In the genomic region with DNA sequence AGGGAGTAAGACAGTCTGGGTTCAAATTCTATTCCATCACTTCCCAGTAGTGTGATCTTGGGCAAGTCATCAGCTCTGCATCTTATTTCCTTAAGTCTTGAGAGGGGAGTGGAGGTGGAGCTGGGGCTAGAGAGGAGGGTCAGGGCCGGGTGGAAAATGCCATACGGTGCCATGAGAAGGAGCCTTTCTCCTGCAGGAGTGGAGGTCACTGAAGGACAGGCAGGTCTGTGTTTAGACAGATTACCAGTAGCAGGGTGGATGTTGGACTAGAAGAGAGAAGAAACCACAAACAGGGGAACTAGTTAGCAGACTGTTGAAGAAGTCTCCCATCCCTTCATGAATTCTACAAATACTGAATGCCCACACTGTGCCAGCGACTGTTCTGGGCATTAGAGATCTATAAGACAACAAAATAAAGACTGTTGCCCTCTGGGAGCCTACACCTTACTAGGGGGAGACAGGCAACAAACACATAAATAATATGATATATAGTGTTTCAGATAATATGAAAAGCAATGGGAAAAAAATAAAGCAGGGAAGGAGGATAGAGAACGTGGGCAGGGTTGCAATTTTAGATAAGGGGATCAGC, we compare ENCODE assay signal across 17 cellular contexts. TPM values are rescaled to one million over a fixed set of nuclear protein-coding genes. Genes with fewer than 3 reads are reported as not detected.
DNase-seq lines count a peak whose midpoint lies in the region; ATAC-seq and TF ChIP-seq lines count a peak whose summit lies in the region.
"Had no signal": no experiment of that assay in that cellular context is flagged by ENCODE, and none has a peak within 500 bp of the region (broad histone marks: within the 10 kb centered on the region; RNA-seq: fewer than 3 reads in every experiment).

No MANE protein-coding gene starts in this region.

- WGBS in esophagus squamous epithelium, 2 donors, result 58 to 64% methylated on average over 4 of the region's 4 CpGs

- intact Hi-C loops in cardiac septum (cut with DNase I) (loop anchor here (5.0 to 10.0 kb wide), 3 partner anchors 115 to 478 kb away; no protein-coding TSS in a partner anchor), esophagus squamous epithelium (cut with DNase I) (loop anchor here (10.0 kb wide), 2 partner anchors 278 to 478 kb away; no protein-coding TSS in a partner anchor)

- H3K4me3 ChIP-seq in right atrium auricular region, result no peak overlapping the region
- no peak overlapping the region for H3K4me3 ChIP-seq in esophagus squamous epithelium
- H3K4me3 ChIP-seq in muscle layer of duodenum (ENCODE audit: low read depth in 1 of 2, low read length in 2 of 2), result no peak overlapping the region
- H3K4me3 ChIP-seq: BLaER1, gastroesophageal sphincter, SJSA1, thyroid gland had no signal

- peaks cover 0 to 17% of the 10 kb centered on the region in 2 donors for H3K4me1 ChIP-seq in right atrium auricular region
- H3K4me1 ChIP-seq in esophagus squamous epithelium, result peaks cover 0 to 10% (median 10%) of the 10 kb centered on the region in 3 donors
- H3K4me1 ChIP-seq in muscle layer of duodenum (ENCODE audit: control insufficient read depth in 1 of 2, insufficient read depth in 2 of 2, low read length in 2 of 2), result peaks cover 5 to 7% of the 10 kb centered on the region in 2 donors
- H3K4me1 ChIP-seq: BLaER1 had no signal

- H3K9me3 ChIP-seq in right atrium auricular region (no peaks in the 10 kb centered on the region), esophagus squamous epithelium (no peaks in the 10 kb centered on the region), muscle layer of duodenum (ENCODE audit: control insufficient read depth in 1 of 2, low read length in 2 of 2) (no peaks in the 10 kb centered on the region)
- H3K9me3 ChIP-seq: BLaER1, SJSA1, thyroid gland had no signal

- TF ChIP-seq CTCF in right atrium auricular region (IDR thresholded peaks at IDR 0.05) (no peak), esophagus squamous epithelium (IDR thresholded peaks at IDR 0.05) (no peak)

- no peak for TF ChIP-seq POLR2A in esophagus squamous epithelium (IDR thresholded peaks at IDR 0.05)

- H3K27me3 ChIP-seq in right atrium auricular region, result no peaks in the 10 kb centered on the region
- H3K27me3 ChIP-seq in esophagus squamous epithelium, result peaks cover 0 to 4% (median 0%) of the 10 kb centered on the region in 4 donors
- no peaks in the 10 kb centered on the region for H3K27me3 ChIP-seq in muscle layer of duodenum (ENCODE audit: low read depth, low read length)
- H3K27me3 ChIP-seq: BLaER1, gastroesophageal sphincter, SJSA1, thyroid gland had no signal

- ATAC-seq in GM19452 (IDR thresholded peaks at IDR 0.05; ENCODE audit: unreplicated experiment) (no peak), GM18909 (IDR thresholded peaks at IDR 0.05; ENCODE audit: poor library complexity, unreplicated experiment) (no peak)

- H3K27ac ChIP-seq in right atrium auricular region, result peak overlapping the region; percentile 9 to 26
- H3K27ac ChIP-seq in esophagus squamous epithelium, result peak overlapping the region in 3 of 4 donors; percentile 8 to 79 (median 35)
- H3K27ac ChIP-seq in muscle layer of duodenum (ENCODE audit: low read length), result peak overlapping the region; percentile 32
- H3K27ac ChIP-seq: BLaER1, SJSA1, thyroid gland had no signal

- DNase-seq in right atrium auricular region (ENCODE audit: low spot score) (no peak), cardiac septum (ENCODE audit: low spot score) (no peak), esophagus squamous epithelium (lab: John Stamatoyannopoulos, UW) (no peak), NCI-H510A (lab: John Stamatoyannopoulos, UW) (no peak), SK-N-DZ (ENCODE audit: low spot score) (no peak)
- DNase-seq: cortex of kidney had no signal

- no peaks in the 10 kb centered on the region for H3K36me3 ChIP-seq in right atrium auricular region
- H3K36me3 ChIP-seq in esophagus squamous epithelium, result no peaks in the 10 kb centered on the region
- H3K36me3 ChIP-seq in muscle layer of duodenum (ENCODE audit: control insufficient read depth in 1 of 2, insufficient read depth in 2 of 2, low read length in 2 of 2), result no peaks in the 10 kb centered on the region
- H3K36me3 ChIP-seq: BLaER1, gastroesophageal sphincter, SJSA1, thyroid gland had no signal

RNA-seq across cellular contexts. Expression of gene CPT2, which starts 13.8 kb away (rescaled TPM):
- 10 to 100 TPM; 16.0 to 33.6 TPM for total RNA-seq in right atrium auricular region
- total RNA-seq in cardiac septum, result 20.4 TPM
- total RNA-seq in esophagus squamous epithelium, result 10 to 100 TPM; 20.0 to 37.3 (median 27.1) TPM
- polyA plus RNA-seq in SK-N-DZ (2014; cell fraction: cytosol; rRNA removed), result 33.1 and 35.5 TPM in 2 replicates
- 11.1 and 11.5 TPM in 2 replicates for polyA plus RNA-seq in SK-N-DZ (2014; cell fraction: nucleus; rRNA removed)

RNA-seq across cellular contexts. Expression of gene CZIB, which starts 37.7 kb away (rescaled TPM):
- total RNA-seq in right atrium auricular region (10 to 100 TPM; 36.8 to 38.2 TPM), cardiac septum (46.0 TPM), esophagus squamous epithelium (10 to 100 TPM; 18.7 to 42.9 (median 26.0) TPM)
- 61.1 and 72.1 TPM in 2 replicates for polyA plus RNA-seq in SK-N-DZ (2014; cell fraction: cytosol; rRNA removed)
- 122 and 191 TPM in 2 replicates for polyA plus RNA-seq in SK-N-DZ (2014; cell fraction: nucleus; rRNA removed)

RNA-seq across cellular contexts. Expression of gene SLC1A7, which starts 40.3 kb away (rescaled TPM):
- total RNA-seq in right atrium auricular region (under 1 TPM; 0.56 to 0.71 TPM), cardiac septum (0.43 TPM), esophagus squamous epithelium (under 1 TPM in 1 of 4 donors, not detected in 3; 0.57 TPM)
- 0.68 and 0.79 TPM in 2 replicates for polyA plus RNA-seq in SK-N-DZ (2014; cell fraction: cytosol; rRNA removed)
- polyA plus RNA-seq in SK-N-DZ (2014; cell fraction: nucleus; rRNA removed), result 2.2 and 2.3 TPM in 2 replicates
- total RNA-seq: A172, endothelial cell of umbilical vein, H9, renal cortical epithelial cell had no signal
- polyA plus RNA-seq: endothelial cell of umbilical vein had no signal

RNA-seq across cellular contexts. Expression of gene MAGOH, which starts 55.5 kb away (rescaled TPM):
- total RNA-seq in right atrium auricular region (10 to 100 TPM; 21.9 to 22.1 TPM), cardiac septum (21.9 TPM), esophagus squamous epithelium (10 to 100 TPM; 27.6 to 52.7 (median 41.8) TPM)
- polyA plus RNA-seq in SK-N-DZ (2014; cell fraction: cytosol; rRNA removed), result 48.8 and 55.6 TPM in 2 replicates
- 25.5 and 29.0 TPM in 2 replicates for polyA plus RNA-seq in SK-N-DZ (2014; cell fraction: nucleus; rRNA removed)
